10 cellular contexts compared by ENCODE assay signal in the genomic region with DNA sequence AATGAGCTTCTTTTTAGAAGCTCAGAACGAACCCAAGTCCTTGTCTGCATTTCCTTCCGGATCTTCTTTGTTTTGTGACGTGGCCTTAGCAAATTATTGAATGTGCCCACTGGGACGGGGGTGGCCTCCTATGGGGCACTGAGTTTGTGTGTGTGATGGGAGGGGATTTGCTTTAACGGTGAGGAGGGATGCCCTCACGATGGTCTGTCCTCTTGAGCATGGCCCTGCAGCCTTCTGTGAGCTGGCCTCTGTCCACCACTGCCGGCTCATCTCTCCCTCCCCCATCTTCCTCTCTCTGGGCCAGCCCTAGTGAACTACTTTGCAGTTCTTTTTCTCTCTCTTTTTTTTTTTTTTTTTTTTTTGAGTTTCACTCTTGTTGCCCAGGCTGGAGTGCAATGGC.
DNase-seq lines count a peak whose midpoint lies in the region; ATAC-seq and TF ChIP-seq lines count a peak whose summit lies in the region.
"Had no signal": no experiment of that assay in that cellular context is flagged by ENCODE, and none has a peak within 500 bp of the region (broad histone marks: within the 10 kb centered on the region; RNA-seq: fewer than 3 reads in every experiment).

No MANE protein-coding gene starts in this region.

- H3K27ac Mint-ChIP-seq in neural progenitor cell, result peak overlapping the region; percentile 98

- H3K9ac ChIP-seq in neural progenitor cell (no peak overlapping the region), MM.1S (ENCODE audit: low read length) (no peak overlapping the region)

- peaks cover 20% of the 10 kb centered on the region for H3K4me1 ChIP-seq in neural progenitor cell
- H3K4me1 ChIP-seq in MM.1S (ENCODE audit: low read length), result no peaks in the 10 kb centered on the region

- no peaks in the 10 kb centered on the region for H3K9me3 ChIP-seq in neural progenitor cell (ENCODE audit: low read depth)
- H3K9me3 ChIP-seq in MM.1S (replicated peaks; ENCODE audit: insufficient read depth, low read length), result no peaks in the 10 kb centered on the region
- H3K9me3 ChIP-seq: mucosa of descending colon had no signal

- H3K36me3 ChIP-seq in neural progenitor cell (no peaks in the 10 kb centered on the region), MM.1S (replicated peaks; ENCODE audit: insufficient read depth, low read length) (no peaks in the 10 kb centered on the region)

- H3K4me1 Mint-ChIP-seq in neural progenitor cell, result peaks cover 37% of the 10 kb centered on the region

- no peaks in the 10 kb centered on the region for H3K27me3 ChIP-seq in neural progenitor cell
- H3K27me3 ChIP-seq in MM.1S (replicated peaks; ENCODE audit: insufficient read depth, low read length), result 0 out of 2 replicates have a peak, but pooled peaks cover 9% of the 10 kb centered on the region

- ATAC-seq in SK-N-SH treated with all-trans-retinoic acid at 6 μM for 48 hours (peak; percentile 63), GM19023 (IDR thresholded peaks at IDR 0.05; ENCODE audit: unreplicated experiment) (no peak)

- DNase-seq in AG09319 (ENCODE audit: extremely low read depth, low read depth) (peak; percentile 32), glomerular visceral epithelial cell (ENCODE audit: extremely low spot score) (peak; percentile 17), neural progenitor cell (ENCODE audit: low spot score) (peak; percentile 13), MM.1S (no peak), NCI-H2196 (lab: John Stamatoyannopoulos, UW; ENCODE audit: unreplicated experiment) (no peak), NCI-H526 (lab: John Stamatoyannopoulos, UW) (no peak)

- H3K36me3 Mint-ChIP-seq in neural progenitor cell, result peaks cover 29% of the 10 kb centered on the region

- H3K9me2 ChIP-seq in MM.1S (replicated peaks; ENCODE audit: insufficient read depth, low read length), result no peaks in the 10 kb centered on the region

- peak overlapping the region; percentile 73 for H3K27ac ChIP-seq in neural progenitor cell
- no peak overlapping the region for H3K27ac ChIP-seq in MM.1S (ENCODE audit: low read length)
- H3K27ac ChIP-seq: C4-2B had no signal

- H4K20me1 ChIP-seq in neural progenitor cell (ENCODE audit: low read depth) (no peaks in the 10 kb centered on the region), MM.1S (ENCODE audit: insufficient read depth, low read length) (no peaks in the 10 kb centered on the region)

- TF ChIP-seq CTCF in AG09319 (IDR thresholded peaks at IDR 0.05; ENCODE audit: low read depth, low read length) (no peak), neural progenitor cell (IDR thresholded peaks at IDR 0.05) (no peak), MM.1S (IDR thresholded peaks at IDR 0.05; ENCODE audit: low read length) (no peak)

- H2AFZ ChIP-seq in neural progenitor cell (replicated peaks) (peak overlapping the region; percentile 51), MM.1S (ENCODE audit: low read length) (no peak overlapping the region)

- H3K79me2 ChIP-seq in neural progenitor cell (ENCODE audit: low read depth), result no peaks in the 10 kb centered on the region
- no peaks in the 10 kb centered on the region for H3K79me2 ChIP-seq in MM.1S (ENCODE audit: low read length)

- no peaks in the 10 kb centered on the region for H3K27me3 Mint-ChIP-seq in neural progenitor cell (ENCODE audit: insufficient read depth, low read depth)

- no peaks in the 10 kb centered on the region for H3K9me3 Mint-ChIP-seq in neural progenitor cell

- H3K4me3 ChIP-seq in neural progenitor cell, result no peak overlapping the region
- H3K4me3 ChIP-seq in MM.1S (ENCODE audit: low read length), result no peak overlapping the region
- H3K4me3 ChIP-seq: mucosa of descending colon had no signal

- peak overlapping the region; percentile 78 for H3K4me3 Mint-ChIP-seq in neural progenitor cell

- H3F3A ChIP-seq in neural progenitor cell (ENCODE audit: low read depth) (peaks cover 10% of the 10 kb centered on the region), MM.1S (ENCODE audit: insufficient read depth, low read length) (no peaks in the 10 kb centered on the region)

- H3K4me2 ChIP-seq in neural progenitor cell (peak overlapping the region; percentile 61), MM.1S (ENCODE audit: low read depth, low read length) (no peak overlapping the region)

TF ChIP-seq in SK-N-SH treated with all-trans-retinoic acid at 6 μM for 48 hours, 23 proteins besides CTCF, POLR2A, EP300 and RAD21:
- TF ChIP-seq ZNF565 (CRISPR knock-in tag; conservative IDR thresholded peaks at IDR 0.05; ENCODE audit: low read depth), result no peak

Comparison
In these comparisons a context has a peak if more than half of its experiments do, and no peak if none do; other contexts are left out.
1. DNase-seq: peak in AG09319 (single experiment), glomerular visceral epithelial cell (single experiment) and neural progenitor cell (single experiment); none in MM.1S (single experiment), NCI-H2196 (single experiment) and NCI-H526 (0 of 2).